Comparison of ENCODE assay signal across 15 cellular contexts in the genomic region with DNA sequence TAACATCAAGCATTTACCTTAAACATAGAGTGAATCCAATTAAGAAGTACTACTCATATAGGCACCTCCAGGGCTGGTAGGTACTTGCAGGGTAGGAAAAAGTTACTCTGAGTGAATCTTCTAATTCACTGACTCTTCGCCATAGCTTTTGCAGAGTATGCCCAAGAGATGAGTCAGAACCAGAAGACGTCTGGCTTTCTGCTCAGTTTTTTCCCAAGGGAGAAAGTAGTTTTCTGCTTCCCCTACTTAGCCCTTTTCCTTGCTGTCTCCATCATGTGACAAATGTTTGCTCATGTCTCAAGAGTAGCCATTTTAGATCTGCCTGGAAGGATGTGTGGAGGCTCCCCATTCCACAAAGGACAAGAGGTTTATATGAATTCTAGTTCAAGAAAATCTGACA.
DNase-seq lines count a peak whose midpoint lies in the region; ATAC-seq, FAIRE-seq and TF ChIP-seq lines count a peak whose summit lies in the region.
"Had no signal": no experiment of that assay in that cellular context is flagged by ENCODE, and none has a peak within 500 bp of the region (broad histone marks: within the 10 kb centered on the region; RNA-seq: fewer than 3 reads in every experiment).

No MANE protein-coding gene starts in this region.

- peaks cover 16% of the 10 kb centered on the region for H3K36me3 Mint-ChIP-seq in activated naive CD4-positive, alpha-beta T cell treated with anti-CD3 and anti-CD28 coated beads, Interleukin-2, amount 50 U/mL, for 24 hours
- H3K36me3 Mint-ChIP-seq in activated naive CD4-positive, alpha-beta T cell treated with anti-CD3 and anti-CD28 coated beads for 36 hours (ENCODE audit: low read depth): peaks cover 10% of the 10 kb centered on the region
- H3K36me3 Mint-ChIP-seq in WTC11: 0 out of 2 replicates have a peak, but pooled peaks cover 4% of the 10 kb centered on the region

- H3K27me3 Mint-ChIP-seq in activated naive CD4-positive, alpha-beta T cell treated with anti-CD3 and anti-CD28 coated beads, Interleukin-2, amount 50 U/mL, for 24 hours: no peaks in the 10 kb centered on the region
- no peaks in the 10 kb centered on the region for H3K27me3 Mint-ChIP-seq in activated naive CD4-positive, alpha-beta T cell treated with anti-CD3 and anti-CD28 coated beads for 36 hours (ENCODE audit: low read depth)
- H3K27me3 Mint-ChIP-seq in WTC11 (ENCODE audit: low read depth): no peaks in the 10 kb centered on the region
- H3K27me3 Mint-ChIP-seq: dendritic cell treated with granulocyte-macrophage colony-stimulating factor and Interleukin-4, amounts not matched to agents 40 ng/mL and 50 ng/mL, for 4 days; T-cell had no signal

- no peak overlapping the region for H3K4me3 Mint-ChIP-seq in activated naive CD4-positive, alpha-beta T cell treated with anti-CD3 and anti-CD28 coated beads, Interleukin-2, amount 50 U/mL, for 24 hours
- H3K4me3 Mint-ChIP-seq in activated naive CD4-positive, alpha-beta T cell treated with anti-CD3 and anti-CD28 coated beads for 36 hours: no peak overlapping the region
- no peak overlapping the region for H3K4me3 Mint-ChIP-seq in WTC11
- H3K4me3 Mint-ChIP-seq: dendritic cell treated with granulocyte-macrophage colony-stimulating factor and Interleukin-4, amounts not matched to agents 40 ng/mL and 50 ng/mL, for 4 days; neural crest cell; T-cell had no signal

- H3K27me3 ChIP-seq in gastroesophageal sphincter: no peaks in the 10 kb centered on the region
- H3K27me3 ChIP-seq: testis had no signal

- no peak for ATAC-seq in WTC11
- peak; percentile 39 for ATAC-seq in gastroesophageal sphincter
- no peak for ATAC-seq in HG03159 (IDR thresholded peaks at IDR 0.05; ENCODE audit: unreplicated experiment)
- no peak for ATAC-seq in HG03439 (IDR thresholded peaks at IDR 0.05; ENCODE audit: unreplicated experiment)
- ATAC-seq: T-cell had no signal

- peaks cover 0 to 18% of the 10 kb centered on the region in 2 donors for H3K36me3 ChIP-seq in gastroesophageal sphincter

- POLR2A ChIA-PET in WTC11 (lab: Charles Lee): no interaction called here

- FAIRE-seq in urothelium cell line (lab: Jason Lieb, UNC): no peak

- DNase-seq in activated naive CD4-positive, alpha-beta T cell treated with anti-CD3 and anti-CD28 coated beads for 36 hours: no peak
- DNase-seq in WTC11 (ENCODE audit: low spot score) (no peak), urothelium cell line (ENCODE audit: low spot score) (peak; percentile 10), SIG-M5 (lab: John Stamatoyannopoulos, UW) (no peak)
- DNase-seq: activated CD8-positive, alpha-beta memory T cell treated with anti-CD3 and anti-CD28 coated beads, Interleukin-2, amount 50 U/mL, for 48 hours; stimulated activated CD4-positive, alpha-beta T cell treated with anti-CD3 and anti-CD28 coated beads, Interleukin-2, amount 100 ng/mL, for 24 hours; T-cell; testis had no signal

- H3K27ac ChIP-seq in gastroesophageal sphincter: no peak overlapping the region
- H3K27ac ChIP-seq: C4-2B, testis had no signal

- peaks cover 0 to 22% (median 5%) of the 10 kb centered on the region in 3 donors for H3K4me1 ChIP-seq in gastroesophageal sphincter
- H3K4me1 ChIP-seq: testis had no signal

- intact Hi-C loops in activated naive CD4-positive, alpha-beta T cell treated with anti-CD3 and anti-CD28 coated beads for 36 hours (cut with micrococcal nuclease): no loop called here

- CTCF ChIA-PET in activated naive CD4-positive, alpha-beta T cell treated with anti-CD3 and anti-CD28 coated beads for 36 hours (lab: Charles Lee): no interaction called here
- CTCF ChIA-PET in WTC11 (lab: Charles Lee): interaction anchor here (1.0 kb wide), 1 partner anchor 28 kb away, joined by 4 read pairs; no protein-coding TSS in a partner anchor

- no peak for TF ChIP-seq POLR2A in gastroesophageal sphincter (IDR thresholded peaks at IDR 0.05)

- peaks cover 62% of the 10 kb centered on the region for H3K4me1 Mint-ChIP-seq in activated naive CD4-positive, alpha-beta T cell treated with anti-CD3 and anti-CD28 coated beads, Interleukin-2, amount 50 U/mL, for 24 hours
- H3K4me1 Mint-ChIP-seq in activated naive CD4-positive, alpha-beta T cell treated with anti-CD3 and anti-CD28 coated beads for 36 hours (ENCODE audit: low read depth): peaks cover 45% of the 10 kb centered on the region
- no peaks in the 10 kb centered on the region for H3K4me1 Mint-ChIP-seq in WTC11
- H3K4me1 Mint-ChIP-seq: neural crest cell had no signal

- H3K27ac Mint-ChIP-seq in activated naive CD4-positive, alpha-beta T cell treated with anti-CD3 and anti-CD28 coated beads, Interleukin-2, amount 50 U/mL, for 24 hours: peak overlapping the region; percentile 72
- no peak overlapping the region for H3K27ac Mint-ChIP-seq in activated naive CD4-positive, alpha-beta T cell treated with anti-CD3 and anti-CD28 coated beads for 36 hours
- H3K27ac Mint-ChIP-seq in WTC11: peak overlapping the region; percentile 67; the same call in 1 of the 2 replicates
- H3K27ac Mint-ChIP-seq: dendritic cell treated with granulocyte-macrophage colony-stimulating factor and Interleukin-4, amounts not matched to agents 40 ng/mL and 50 ng/mL, for 4 days had no signal

- WGBS in gastroesophageal sphincter (ENCODE audit: low coverage in 1 of 2), 2 donors: 43 to 51% methylated on average over 2 of the region's 2 CpGs

- no peak for TF ChIP-seq EP300 in gastroesophageal sphincter (IDR thresholded peaks at IDR 0.05)

- no peaks in the 10 kb centered on the region for H3K9me3 ChIP-seq in gastroesophageal sphincter
- H3K9me3 ChIP-seq: testis had no signal

- H3K9me3 Mint-ChIP-seq in activated naive CD4-positive, alpha-beta T cell treated with anti-CD3 and anti-CD28 coated beads, Interleukin-2, amount 50 U/mL, for 24 hours: no peaks in the 10 kb centered on the region
- H3K9me3 Mint-ChIP-seq in activated naive CD4-positive, alpha-beta T cell treated with anti-CD3 and anti-CD28 coated beads for 36 hours: no peaks in the 10 kb centered on the region
- no peaks in the 10 kb centered on the region for H3K9me3 Mint-ChIP-seq in WTC11
- H3K9me3 Mint-ChIP-seq: dendritic cell treated with granulocyte-macrophage colony-stimulating factor and Interleukin-4, amounts not matched to agents 40 ng/mL and 50 ng/mL, for 4 days; neural crest cell; T-cell had no signal

- no peak overlapping the region for H3K4me3 ChIP-seq in gastroesophageal sphincter
- H3K4me3 ChIP-seq: testis had no signal

- TF ChIP-seq CTCF in WTC11 (IDR thresholded peaks at IDR 0.05) (no peak), gastroesophageal sphincter (IDR thresholded peaks at IDR 0.05) (no peak)

TF ChIP-seq in WTC11, 78 proteins besides CTCF, POLR2A, EP300 and RAD21:
- TF ChIP-seq JUN (CRISPR knock-in tag; IDR thresholded peaks at IDR 0.05) (no peak), NFYB (CRISPR knock-in tag; conservative IDR thresholded peaks at IDR 0.05; ENCODE audit: low read depth) (no peak), IRF1 (CRISPR knock-in tag; IDR thresholded peaks at IDR 0.05) (no peak), CBFB (CRISPR knock-in tag; IDR thresholded peaks at IDR 0.05; ENCODE audit: low read depth) (no peak), GRHL2 (CRISPR knock-in tag; IDR thresholded peaks at IDR 0.05; ENCODE audit: insufficient replicate concordance, severe bottlenecking) (no peak), HMGA2 (CRISPR knock-in tag; IDR thresholded peaks at IDR 0.05) (no peak), FOXJ3 (CRISPR knock-in tag; IDR thresholded peaks at IDR 0.05; ENCODE audit: borderline replicate concordance) (no peak), ATF3 (CRISPR knock-in tag; conservative IDR thresholded peaks at IDR 0.05) (no peak), E2F1 (CRISPR knock-in tag; IDR thresholded peaks at IDR 0.05) (no peak), CREM (CRISPR knock-in tag; IDR thresholded peaks at IDR 0.05) (no peak), ELF4 (CRISPR knock-in tag; IDR thresholded peaks at IDR 0.05; ENCODE audit: low read depth) (no peak), CREB1 (CRISPR knock-in tag; IDR thresholded peaks at IDR 0.05) (no peak), MXD4 (CRISPR knock-in tag; IDR thresholded peaks at IDR 0.05; ENCODE audit: borderline replicate concordance) (no peak)
